ENCODE assay signal across 37 cellular contexts in genomic region chr10:16750461-16750860, GRCh38.
"Had no signal": no experiment of that assay in that cellular context is flagged by ENCODE, and none has a peak within 500 bp of the region (broad histone marks: within the 10 kb centered on the region; RNA-seq: fewer than 3 reads in every experiment).

No MANE protein-coding gene starts in this region.

- H3K27me3 Mint-ChIP-seq: activated B cell treated with CpG ODN at 0.5 μM for 24 hours; activated CD4-positive, alpha-beta memory T cell treated with anti-CD3 and anti-CD28 coated beads for 36 hours; activated CD4-positive, alpha-beta T cell treated with anti-CD3 and anti-CD28 coated beads, Interleukin-2, amount 10 ng/mL, durations not matched to agents 24 days and 14 days; activated CD8-positive, alpha-beta T cell treated with anti-CD3 and anti-CD28 coated beads for 36 hours; activated naive CD8-positive, alpha-beta T cell treated with anti-CD3 and anti-CD28 coated beads for 36 hours; activated T-helper 17 cell treated with anti-CD3 and anti-CD28 coated beads, Interleukin-2, amount 50 U/mL, for 72 hours had no signal

- H3K27me3 ChIP-seq: adrenal gland, ascending aorta, body of pancreas, brain microvascular endothelial cell, breast epithelium had no signal

- H3K9me3 ChIP-seq: adrenal gland, ascending aorta, body of pancreas, breast epithelium had no signal

- H3K36me3 ChIP-seq: breast epithelium had no signal

- H3K4me1 Mint-ChIP-seq: activated B cell treated with CpG ODN at 0.5 μM for 24 hours; activated naive CD8-positive, alpha-beta T cell treated with anti-CD3 and anti-CD28 coated beads for 36 hours; activated T-helper 17 cell treated with anti-CD3 and anti-CD28 coated beads, Interleukin-2, amount 50 U/mL, for 72 hours had no signal

- H3K27ac Mint-ChIP-seq: activated B cell treated with CpG ODN at 0.5 μM for 24 hours; activated CD4-positive, alpha-beta memory T cell treated with anti-CD3 and anti-CD28 coated beads for 36 hours; activated CD4-positive, alpha-beta T cell treated with anti-CD3 and anti-CD28 coated beads, Interleukin-2, amount 10 ng/mL, durations not matched to agents 24 days and 14 days; activated CD8-positive, alpha-beta T cell treated with anti-CD3 and anti-CD28 coated beads for 36 hours; activated naive CD4-positive, alpha-beta T cell treated with anti-CD3 and anti-CD28 coated beads for 36 hours; activated naive CD4-positive, alpha-beta T cell treated with anti-CD3 and anti-CD28 coated beads, Interleukin-2, amount 50 U/mL, for 72 hours; activated naive CD8-positive, alpha-beta T cell treated with anti-CD3 and anti-CD28 coated beads for 36 hours; activated T-cell treated with anti-CD3 and anti-CD28 coated beads, Interleukin-2, amount 50 U/mL, for 72 hours; activated T-helper 1 cell treated with anti-CD3 and anti-CD28 coated beads, Interleukin-12 subunit alpha, Interleukin-12 subunit beta, Interleukin-2, Interleukin-4 antibody, amounts not matched to agents 30 ng/mL and 10 ng/mL and 1 ng/mL, durations not matched to agents 14 hours and 24 hours and 36 hours; activated T-helper 17 cell treated with anti-CD3 and anti-CD28 coated beads, Interleukin-2, amount 50 U/mL, for 72 hours; T-helper 1 cell treated with Interleukin-12 subunit alpha and Interleukin-12 subunit beta and Interleukin-4 antibody, amounts not matched to agents 30 μg/mL and 1 μg/mL, for 36 hours; T-helper 2 cell treated with Interferon-gamma antibody and Interleukin-4, amounts not matched to agents 5 μg/mL and 100 μg/mL, for 36 hours had no signal

- H3K4me3 Mint-ChIP-seq: activated B cell treated with CpG ODN at 0.5 μM for 24 hours; activated CD4-positive, alpha-beta memory T cell treated with anti-CD3 and anti-CD28 coated beads for 36 hours; activated CD4-positive, alpha-beta T cell treated with anti-CD3 and anti-CD28 coated beads, Interleukin-2, amount 10 ng/mL, durations not matched to agents 24 days and 14 days; activated CD8-positive, alpha-beta T cell treated with anti-CD3 and anti-CD28 coated beads for 36 hours; activated naive CD4-positive, alpha-beta T cell treated with anti-CD3 and anti-CD28 coated beads for 36 hours; activated naive CD8-positive, alpha-beta T cell treated with anti-CD3 and anti-CD28 coated beads for 36 hours; activated T-cell treated with anti-CD3 and anti-CD28 coated beads, Interleukin-2, amount 50 U/mL, for 4 hours; activated T-cell treated with anti-CD3 and anti-CD28 coated beads, Interleukin-2, amount 50 U/mL, for 72 hours; activated T-helper 1 cell treated with anti-CD3 and anti-CD28 coated beads, Interleukin-12 subunit alpha, Interleukin-12 subunit beta, Interleukin-2, Interleukin-4 antibody, amounts not matched to agents 30 ng/mL and 10 ng/mL and 1 ng/mL, durations not matched to agents 14 hours and 24 hours and 36 hours; activated T-helper 17 cell treated with anti-CD3 and anti-CD28 coated beads, Interleukin-2, amount 50 U/mL, for 72 hours; T-helper 1 cell treated with Interleukin-12 subunit alpha and Interleukin-12 subunit beta and Interleukin-4 antibody, amounts not matched to agents 30 μg/mL and 1 μg/mL, for 36 hours; T-helper 2 cell treated with Interferon-gamma antibody and Interleukin-4, amounts not matched to agents 5 μg/mL and 100 μg/mL, for 36 hours had no signal

- H3K4me3 ChIP-seq: adrenal gland, ascending aorta, body of pancreas, breast epithelium had no signal

- FAIRE-seq: TTC549 had no signal

- DNase-seq: activated B cell treated with CpG ODN at 0.5 μM for 24 hours; activated CD4-positive, alpha-beta memory T cell treated with anti-CD3 and anti-CD28 coated beads for 36 hours; activated CD4-positive, alpha-beta T cell treated with anti-CD3 and anti-CD28 coated beads for 4 hours; activated CD4-positive, alpha-beta T cell treated with anti-CD3 and anti-CD28 coated beads, Interleukin-2, amount 10 ng/mL, durations not matched to agents 24 days and 14 days; activated CD4-positive, alpha-beta T cell treated with anti-CD3 and anti-CD28 coated beads, Interleukin-2, amount 50 U/mL, for 1 hour; activated CD4-positive, alpha-beta T cell treated with anti-CD3 and anti-CD28 coated beads, Interleukin-2, amount 50 U/mL, for 4 hours; activated CD4-positive, CD25-positive, alpha-beta regulatory T cell treated with anti-CD3 and anti-CD28 coated beads, Interleukin-2, amount 50 U/mL, for 72 hours; activated CD8-positive, alpha-beta memory T cell treated with anti-CD3 and anti-CD28 coated beads, Interleukin-2, amount 50 U/mL, for 4 hours; activated CD8-positive, alpha-beta T cell treated with anti-CD3 and anti-CD28 coated beads for 36 hours; activated effector memory CD4-positive, alpha-beta T cell treated with anti-CD3 and anti-CD28 coated beads, Interleukin-2, amount 50 U/mL, for 16 hours; activated gamma-delta T cell treated with Interleukin-2 at 50 U/mL for 16 hours; activated naive CD4-positive, alpha-beta T cell; activated naive CD4-positive, alpha-beta T cell treated with anti-CD3 and anti-CD28 coated beads for 36 hours; activated naive CD4-positive, alpha-beta T cell treated with anti-CD3 and anti-CD28 coated beads, Interleukin-2, amount 50 U/mL, for 16 hours; activated naive CD8-positive, alpha-beta T cell treated with anti-CD3 and anti-CD28 coated beads for 36 hours; activated T-cell treated with anti-CD3 and anti-CD28 coated beads for 4 hours; activated T-cell treated with anti-CD3 and anti-CD28 coated beads, Interleukin-2, amount 50 U/mL, for 1 hour; activated T-cell treated with anti-CD3 and anti-CD28 coated beads, Interleukin-2, amount 50 U/mL, for 4 hours; activated T-cell treated with anti-CD3 and anti-CD28 coated beads, Interleukin-2, amount 50 U/mL, for 72 hours; adrenal gland; amygdala; anterior cingulate cortex; body of pancreas; brain microvascular endothelial cell; central memory CD4-positive, alpha-beta T cell; T-helper 1 cell; T-helper 2 cell; T-helper 9 cell had no signal

- H3K27ac ChIP-seq: adrenal gland, ascending aorta, body of pancreas, brain microvascular endothelial cell, breast epithelium, VCaP had no signal

- H3K9me3 Mint-ChIP-seq: activated B cell treated with CpG ODN at 0.5 μM for 24 hours; activated CD4-positive, alpha-beta memory T cell treated with anti-CD3 and anti-CD28 coated beads for 36 hours; activated CD4-positive, alpha-beta T cell treated with anti-CD3 and anti-CD28 coated beads, Interleukin-2, amount 10 ng/mL, durations not matched to agents 24 days and 14 days; activated CD8-positive, alpha-beta T cell treated with anti-CD3 and anti-CD28 coated beads for 36 hours; activated naive CD4-positive, alpha-beta T cell treated with anti-CD3 and anti-CD28 coated beads for 36 hours; activated naive CD4-positive, alpha-beta T cell treated with anti-CD3 and anti-CD28 coated beads, Interleukin-2, amount 50 U/mL, for 72 hours; activated naive CD8-positive, alpha-beta T cell treated with anti-CD3 and anti-CD28 coated beads for 36 hours; activated T-cell treated with anti-CD3 and anti-CD28 coated beads, Interleukin-2, amount 50 U/mL, for 4 hours; activated T-cell treated with anti-CD3 and anti-CD28 coated beads, Interleukin-2, amount 50 U/mL, for 72 hours; activated T-helper 1 cell treated with anti-CD3 and anti-CD28 coated beads, Interleukin-12 subunit alpha, Interleukin-12 subunit beta, Interleukin-2, Interleukin-4 antibody, amounts not matched to agents 30 ng/mL and 10 ng/mL and 1 ng/mL, durations not matched to agents 14 hours and 24 hours and 36 hours; activated T-helper 17 cell treated with anti-CD3 and anti-CD28 coated beads, Interleukin-2, amount 50 U/mL, for 72 hours; T-helper 1 cell treated with Interleukin-12 subunit alpha and Interleukin-12 subunit beta and Interleukin-4 antibody, amounts not matched to agents 30 μg/mL and 1 μg/mL, for 36 hours; T-helper 2 cell treated with Interferon-gamma antibody and Interleukin-4, amounts not matched to agents 5 μg/mL and 100 μg/mL, for 36 hours had no signal

- H3K4me1 ChIP-seq: adrenal gland, ascending aorta, body of pancreas, breast epithelium had no signal

- ATAC-seq: activated CD8-positive, alpha-beta T cell treated with anti-CD3 and anti-CD28 coated beads for 36 hours; activated naive CD4-positive, alpha-beta T cell treated with anti-CD3 and anti-CD28 coated beads, Interleukin-2, amount 50 U/mL, for 72 hours; activated T-cell treated with anti-CD3 and anti-CD28 coated beads, Interleukin-2, amount 50 U/mL, for 4 hours; activated T-cell treated with anti-CD3 and anti-CD28 coated beads, Interleukin-2, amount 50 U/mL, for 72 hours; activated T-helper 17 cell treated with anti-CD3 and anti-CD28 coated beads, Interleukin-2, amount 50 U/mL, for 72 hours; body of pancreas had no signal
